10 cellular contexts compared by ENCODE assay signal in genomic region chr11:12694182-12694531, GRCh38. TPM values are rescaled to one million over a fixed set of nuclear protein-coding genes. Genes with fewer than 3 reads are reported as not detected.
DNase-seq lines count a peak whose midpoint lies in the region; ATAC-seq and TF ChIP-seq lines count a peak whose summit lies in the region.
"Had no signal": no experiment of that assay in that cellular context is flagged by ENCODE, and none has a peak within 500 bp of the region (broad histone marks: within the 10 kb centered on the region; RNA-seq: fewer than 3 reads in every experiment).

No MANE protein-coding gene starts in this region.

- H3K4me1 ChIP-seq in HUES48 (ENCODE audit: control insufficient read depth, insufficient read depth, low read length) (peaks cover 76% of the 10 kb centered on the region), skeletal muscle tissue (ENCODE audit: control insufficient read depth in 3 of 3, insufficient read depth in 3 of 3, low read length in 3 of 3) (peaks cover 67 to 81% (median 70%) of the 10 kb centered on the region in 3 donors)

- H3K36me3 ChIP-seq in HUES48 (ENCODE audit: control insufficient read depth, insufficient read depth, low read length) (0 out of 2 replicates have a peak, but pooled peaks cover 2% of the 10 kb centered on the region), WERI-Rb-1 (no peaks in the 10 kb centered on the region), skeletal muscle tissue (ENCODE audit: control insufficient read depth in 3 of 3, insufficient read depth in 3 of 3, low read length in 3 of 3) (no peaks in the 10 kb centered on the region)

- ATAC-seq in left ventricle myocardium superior (peak; percentile 15), GM18858 (IDR thresholded peaks at IDR 0.05; ENCODE audit: unreplicated experiment) (no peak)

- H3K9ac ChIP-seq in HUES48 (ENCODE audit: low read depth, low read length) = peak overlapping the region; percentile 30; the same call in 1 of the 2 replicates
- H3K9ac ChIP-seq in skeletal muscle tissue (ENCODE audit: low read depth in 1 of 3, low read length in 3 of 3) = peak overlapping the region; percentile 82 to 88 (median 83)

- peak overlapping the region; percentile 82 for H3K27ac ChIP-seq in HUES48 (ENCODE audit: low read depth, low read length)
- peak overlapping the region; percentile 61 for H3K27ac ChIP-seq in WERI-Rb-1
- H3K27ac ChIP-seq in skeletal muscle tissue (ENCODE audit: low read depth, low read length) = peak overlapping the region; percentile 98

- H3K9me3 ChIP-seq in HUES48 (ENCODE audit: control insufficient read depth, insufficient read depth, low read length) (no peaks in the 10 kb centered on the region), WERI-Rb-1 (ENCODE audit: severe bottlenecking) (no peaks in the 10 kb centered on the region), skeletal muscle tissue (ENCODE audit: control insufficient read depth in 3 of 3, low read length in 3 of 3) (no peaks in the 10 kb centered on the region)

- intact Hi-C loops in left ventricle myocardium superior (cut with micrococcal nuclease) = loop anchor here (10.0 kb wide), 1 partner anchor 51 kb away; no protein-coding TSS in a partner anchor

- H3K27me3 ChIP-seq in HUES48 (ENCODE audit: control insufficient read depth, insufficient read depth, low read length) = peaks cover 1% of the 10 kb centered on the region; the same call in 1 of the 2 replicates
- H3K27me3 ChIP-seq in WERI-Rb-1 (ENCODE audit: insufficient read depth, low read depth, severe bottlenecking) = no peaks in the 10 kb centered on the region
- no peaks in the 10 kb centered on the region for H3K27me3 ChIP-seq in skeletal muscle tissue (ENCODE audit: control insufficient read depth in 3 of 3, insufficient read depth in 3 of 3, low read length in 3 of 3)

- TF ChIP-seq CTCF in WERI-Rb-1 (IDR thresholded peaks at IDR 0.05; ENCODE audit: low read depth, low read length) = no peak

- H3K4me3 ChIP-seq in HUES48 (ENCODE audit: low read depth, low read length) = no peak overlapping the region
- no peak overlapping the region for H3K4me3 ChIP-seq in WERI-Rb-1 (ENCODE audit: low read depth, low read length)
- H3K4me3 ChIP-seq in skeletal muscle tissue (ENCODE audit: low read length in 3 of 3) = peak overlapping the region; percentile 46 to 66 (median 49)

- no peak for DNase-seq in WERI-Rb-1
- DNase-seq in left ventricle myocardium superior = no peak
- DNase-seq in NAMALWA (ENCODE audit: low spot score) = no peak
- no peak for DNase-seq in KG1 (lab: John Stamatoyannopoulos, UW)
- no peak for DNase-seq in epidermal melanocyte (ENCODE audit: insufficient read length, low spot score)
- DNase-seq: stimulated activated CD4-positive, alpha-beta T cell treated with anti-CD3 and anti-CD28 coated beads, Interleukin-4, amount 100 ng/mL, for 24 hours; T-helper 9 cell had no signal

RNA-seq across cellular contexts. Expression of gene TEAD1, which starts 19.9 kb away (rescaled TPM):
- total RNA-seq in left ventricle myocardium superior (127 TPM), skeletal muscle tissue (55.3 TPM)

Comparison
In these comparisons a context has a peak if more than half of its experiments do, and no peak if none do; other contexts are left out.
1. H3K4me3 ChIP-seq: peak in skeletal muscle tissue (3 of 3); none in HUES48 (single experiment) and WERI-Rb-1 (single experiment).
2. Peak in every context shown above with its lines, with median percentiles within 50 percentile points of each other: H3K27ac ChIP-seq.